ENCODE assay signal across 18 cellular contexts in genomic region chr6:170182093-170182780, GRCh38.
"Had no signal": no experiment of that assay in that cellular context is flagged by ENCODE, and none has a peak within 500 bp of the region (broad histone marks: within the 10 kb centered on the region; RNA-seq: fewer than 3 reads in every experiment).

No MANE protein-coding gene starts in this region.

- H3K36me3 Mint-ChIP-seq: memory B cell had no signal

- DNase-seq: activated CD4-positive, alpha-beta memory T cell treated with anti-CD3 and anti-CD28 coated beads, Interleukin-2, amount 10 ng/mL, durations not matched to agents 7 days and 5 days; activated CD4-positive, alpha-beta T cell treated with anti-CD3 and anti-CD28 coated beads for 36 hours; activated CD8-positive, alpha-beta memory T cell treated with anti-CD3 and anti-CD28 coated beads, Interleukin-2, amount 50 U/mL, for 4 hours; activated effector memory CD4-positive, alpha-beta T cell treated with anti-CD3 and anti-CD28 coated beads, Interleukin-2, amount 50 U/mL, for 16 hours; activated T-cell treated with anti-CD3 and anti-CD28 coated beads, Interleukin-2, amount 50 U/mL, for 72 hours; amygdala; mucosa of descending colon; naive thymus-derived CD4-positive, alpha-beta T cell; SK-N-SH; stimulated activated CD4-positive, alpha-beta T cell treated with anti-CD3 and anti-CD28 coated beads, Interleukin-12 subunit alpha, Interleukin-12 subunit beta, amount 100 ng/mL, for 4 hours; stimulated activated CD4-positive, alpha-beta T cell treated with anti-CD3 and anti-CD28 coated beads, Interleukin-1b, Interleukin-23, amount 100 ng/mL, for 48 hours; stimulated activated naive CD8-positive, alpha-beta T cell treated with anti-CD3 and anti-CD28 coated beads, Interleukin-15, Interleukin-2, amounts not matched to agents 100 U/mL and 50 U/mL, for 24 hours; substantia nigra; tibial artery had no signal

- H3K27ac Mint-ChIP-seq: activated CD4-positive, alpha-beta memory T cell treated with anti-CD3 and anti-CD28 coated beads, Interleukin-2, amount 10 ng/mL, durations not matched to agents 7 days and 5 days; activated CD4-positive, alpha-beta T cell treated with anti-CD3 and anti-CD28 coated beads for 36 hours; activated naive CD4-positive, alpha-beta T cell treated with anti-CD3 and anti-CD28 coated beads, Interleukin-2, amount 50 U/mL, for 72 hours; activated T-cell treated with anti-CD3 and anti-CD28 coated beads, Interleukin-2, amount 50 U/mL, for 72 hours; memory B cell; T-helper 2 cell treated with Interferon-gamma antibody and Interleukin-4, amounts not matched to agents 5 μg/mL and 100 μg/mL, for 36 hours; WTC11 had no signal

- H3K27me3 Mint-ChIP-seq: activated CD4-positive, alpha-beta memory T cell treated with anti-CD3 and anti-CD28 coated beads, Interleukin-2, amount 10 ng/mL, durations not matched to agents 7 days and 5 days; activated CD4-positive, alpha-beta T cell treated with anti-CD3 and anti-CD28 coated beads for 36 hours; memory B cell; naive thymus-derived CD4-positive, alpha-beta T cell had no signal

- H3K4me1 Mint-ChIP-seq: activated CD4-positive, alpha-beta memory T cell treated with anti-CD3 and anti-CD28 coated beads, Interleukin-2, amount 10 ng/mL, durations not matched to agents 7 days and 5 days; activated CD4-positive, alpha-beta T cell treated with anti-CD3 and anti-CD28 coated beads for 36 hours had no signal

- ATAC-seq: activated CD4-positive, alpha-beta T cell treated with anti-CD3 and anti-CD28 coated beads for 36 hours; activated naive CD4-positive, alpha-beta T cell treated with anti-CD3 and anti-CD28 coated beads, Interleukin-2, amount 50 U/mL, for 72 hours; activated T-cell treated with anti-CD3 and anti-CD28 coated beads, Interleukin-2, amount 50 U/mL, for 72 hours; mucosa of descending colon; naive thymus-derived CD4-positive, alpha-beta T cell; stimulated activated naive CD8-positive, alpha-beta T cell treated with anti-CD3 and anti-CD28 coated beads, Interleukin-15, Interleukin-2, amounts not matched to agents 100 U/mL and 50 U/mL, for 24 hours; WTC11 had no signal

- H3K4me3 Mint-ChIP-seq: activated CD4-positive, alpha-beta memory T cell treated with anti-CD3 and anti-CD28 coated beads, Interleukin-2, amount 10 ng/mL, durations not matched to agents 7 days and 5 days; activated CD4-positive, alpha-beta T cell treated with anti-CD3 and anti-CD28 coated beads for 36 hours; activated T-cell treated with anti-CD3 and anti-CD28 coated beads, Interleukin-2, amount 50 U/mL, for 72 hours; memory B cell; naive thymus-derived CD4-positive, alpha-beta T cell; T-helper 2 cell treated with Interferon-gamma antibody and Interleukin-4, amounts not matched to agents 5 μg/mL and 100 μg/mL, for 36 hours; WTC11 had no signal
